8 cellular contexts compared by ENCODE assay signal in genomic region chr15:30991301-30992072, GRCh38. TPM values are rescaled to one million over a fixed set of nuclear protein-coding genes. Genes with fewer than 3 reads are reported as not detected.
DNase-seq lines count a peak whose midpoint lies in the region; ATAC-seq lines count a peak whose summit lies in the region.

TSS of gene MTMR10 (minus strand) at chr15:30991628. CDS start at chr15:30991506, 122 bp downstream.

- H2BK5ac ChIP-seq in mesendoderm (ENCODE audit: low read length): peak within 1 kb of the TSS; percentile 63

- H2AK5ac ChIP-seq in mesendoderm (ENCODE audit: low read length): no peak within 1 kb of the TSS

- no peak within 1 kb of the TSS for H2BK15ac ChIP-seq in mesendoderm (replicated peaks; ENCODE audit: low read depth)

- H3K56ac ChIP-seq in mesendoderm (ENCODE audit: low read length): peak within 1 kb of the TSS; percentile 94

- no peaks in the 10 kb centered on the region for H3K9me3 Mint-ChIP-seq in effector memory CD8-positive, alpha-beta T cell

- no peaks in the 10 kb centered on the region for H3K27me3 Mint-ChIP-seq in effector memory CD8-positive, alpha-beta T cell

- no CpG with 5 or more reads among the region's 100 CpGs for WGBS in mesendoderm (ENCODE audit: extremely low coverage, insufficient coverage, low lambda C conversion rate)

- peak within 1 kb of the TSS; percentile 83 for H3K4me3 ChIP-seq in mesendoderm (ENCODE audit: low read length)

- peaks cover 4% of the 10 kb centered on the region for H3K79me2 ChIP-seq in mesendoderm (ENCODE audit: control insufficient read depth, insufficient read depth, low read length)

- no peaks in the 10 kb centered on the region for H3K27me3 ChIP-seq in mesendoderm (ENCODE audit: insufficient read depth, low read length, poor library complexity)

- peaks cover 20 to 23% of the 10 kb centered on the region in 2 donors for H3K4me1 Mint-ChIP-seq in effector memory CD8-positive, alpha-beta T cell (ENCODE audit: low read depth in 2 of 2)

- no peaks in the 10 kb centered on the region for H3K36me3 ChIP-seq in mesendoderm (ENCODE audit: control insufficient read depth, insufficient read depth, low read length)

- peaks cover 6% of the 10 kb centered on the region for H3K79me1 ChIP-seq in mesendoderm (ENCODE audit: low read length)

- H3K18ac ChIP-seq in mesendoderm (ENCODE audit: low read length): peak within 1 kb of the TSS; percentile 91

- H3K4me2 ChIP-seq in mesendoderm (ENCODE audit: low read length): peak within 1 kb of the TSS; percentile 76

- no peak within 1 kb of the TSS for H4K8ac ChIP-seq in mesendoderm (ENCODE audit: low read depth, low read length)

- no peak within 1 kb of the TSS for H2BK120ac ChIP-seq in mesendoderm (ENCODE audit: low read depth, low read length)

- H3K9ac ChIP-seq in mesendoderm (ENCODE audit: low read length): peak within 1 kb of the TSS; percentile 84

- H4K5ac ChIP-seq in mesendoderm (ENCODE audit: low read length): no peak within 1 kb of the TSS

- H3K4me3 Mint-ChIP-seq in effector memory CD8-positive, alpha-beta T cell: peak within 1 kb of the TSS; percentile 97

- peaks cover 23% of the 10 kb centered on the region for H3K36me3 Mint-ChIP-seq in effector memory CD8-positive, alpha-beta T cell (ENCODE audit: insufficient read depth)

- H3K27ac Mint-ChIP-seq in effector memory CD8-positive, alpha-beta T cell: peak within 1 kb of the TSS; percentile 96 to 98

- H3K4ac ChIP-seq in mesendoderm (ENCODE audit: low read depth, low read length): peak within 1 kb of the TSS; percentile 87

- peak within 1 kb of the TSS; percentile 97 for H3K27ac ChIP-seq in mesendoderm (ENCODE audit: low read depth, low read length)

- peak; percentile 93 for DNase-seq in AG08395 (ENCODE audit: low spot score)
- peak; percentile 75 for DNase-seq in NCI-H774 (lab: John Stamatoyannopoulos, UW)
- peak; percentile 91 for DNase-seq in activated CD8-positive, alpha-beta memory T cell treated with anti-CD3 and anti-CD28 coated beads for 24 hours
- peak; percentile 61 to 72 (median 71) for DNase-seq in effector memory CD8-positive, alpha-beta T cell
- peak; percentile 88 for DNase-seq in mesendoderm
- DNase-seq in stimulated activated CD8-positive, alpha-beta memory T cell treated with anti-CD3 and anti-CD28 coated beads, Interleukin-12 subunit alpha, Interleukin-12 subunit beta, amount 100 ng/mL, for 4 hours (ENCODE audit: low read depth): peak; percentile 68

- H3K23ac ChIP-seq in mesendoderm (ENCODE audit: low read length): no peak within 1 kb of the TSS

- peak; percentile 83 for ATAC-seq in GM18867 (IDR thresholded peaks at IDR 0.05; ENCODE audit: unreplicated experiment)
- ATAC-seq in HG03095 (IDR thresholded peaks at IDR 0.05; ENCODE audit: unreplicated experiment): peak; percentile 73
- ATAC-seq in effector memory CD8-positive, alpha-beta T cell (replicated peaks): peak; percentile 92

- H3K4me1 ChIP-seq in mesendoderm (ENCODE audit: control insufficient read depth, low read depth, low read length): no peaks in the 10 kb centered on the region

RNA-seq across cellular contexts. Expression of gene MTMR10, which starts in this region (rescaled TPM):
- polyA plus RNA-seq in mesendoderm (2013, experiment 1 of 2): 12.0 TPM
- 11.9 TPM for polyA plus RNA-seq in mesendoderm (2013, experiment 2 of 2)

Comparison
In these comparisons a context has a peak if more than half of its experiments do, and no peak if none do; other contexts are left out.
1. Peak in every context shown above with its lines: DNase-seq, ATAC-seq, H3K4me3 ChIP-seq and H3K27ac ChIP-seq.